9 cellular contexts compared by ENCODE assay signal in genomic region chr5:39057745-39058144, GRCh38. TPM values are rescaled to one million over a fixed set of nuclear protein-coding genes. Genes with fewer than 3 reads are reported as not detected.
A peak's percentile ranks its signal among the peaks of the same experiment; 100 is the strongest.
DNase-seq lines count a peak whose midpoint lies in the region; ATAC-seq, FAIRE-seq and TF ChIP-seq lines count a peak whose summit lies in the region.
"Had no signal": no experiment of that assay in that cellular context is flagged by ENCODE, and none has a peak within 500 bp of the region (broad histone marks: within the 10 kb centered on the region; RNA-seq: fewer than 3 reads in every experiment).

No MANE protein-coding gene starts in this region.

- H3K79me2 ChIP-seq in keratinocyte (ENCODE audit: control insufficient read depth, insufficient read depth, low read length), result peaks cover 52% of the 10 kb centered on the region
- peaks cover 2% of the 10 kb centered on the region for H3K79me2 ChIP-seq in mesendoderm (ENCODE audit: control insufficient read depth, insufficient read depth, low read length)

- TF ChIP-seq POLR2A in uterus (IDR thresholded peaks at IDR 0.05), result no peak

- no peaks in the 10 kb centered on the region for H3K27me3 Mint-ChIP-seq in CD8-positive, alpha-beta memory T cell
- H3K27me3 Mint-ChIP-seq in progenitor cell of endocrine pancreas, result no peaks in the 10 kb centered on the region

- H3K18ac ChIP-seq in mesendoderm (ENCODE audit: low read length), result no peak overlapping the region

- ATAC-seq in GM21528 (IDR thresholded peaks at IDR 0.05; ENCODE audit: low FRiP score, unreplicated experiment), result peak; percentile 52

- H2AK5ac ChIP-seq in mesendoderm (ENCODE audit: low read length), result no peak overlapping the region

- H2BK15ac ChIP-seq in mesendoderm (replicated peaks; ENCODE audit: low read depth), result no peak overlapping the region

- H3K36me3 ChIP-seq in CD8-positive, alpha-beta memory T cell (ENCODE audit: insufficient read depth, low read length), result no peaks in the 10 kb centered on the region
- H3K36me3 ChIP-seq in keratinocyte (ENCODE audit: control insufficient read depth in 2 of 2, extremely low read depth in 1 of 2, insufficient read depth in 2 of 2, low read length in 2 of 2) (peaks cover 0 to 2% of the 10 kb centered on the region in 2 experiments), uterus (no peaks in the 10 kb centered on the region), mesendoderm (ENCODE audit: control insufficient read depth, insufficient read depth, low read length) (no peaks in the 10 kb centered on the region)

- no peak for FAIRE-seq in keratinocyte (lab: Jason Lieb, UNC)

- peaks cover 76 to 92% (median 92%) of the 10 kb centered on the region in 3 donors for H3K4me1 Mint-ChIP-seq in CD8-positive, alpha-beta memory T cell
- H3K4me1 Mint-ChIP-seq in progenitor cell of endocrine pancreas (ENCODE audit: low read depth), result peaks cover 19% of the 10 kb centered on the region

- peak overlapping the region; percentile 75 for H3K4me2 ChIP-seq in keratinocyte (ENCODE audit: control insufficient read depth, extremely low read depth, insufficient read depth, low read depth, low read length)
- no peak overlapping the region for H3K4me2 ChIP-seq in mesendoderm (ENCODE audit: low read length)

- no peaks in the 10 kb centered on the region for H3K9me3 ChIP-seq in CD8-positive, alpha-beta memory T cell (ENCODE audit: low read length)
- no peaks in the 10 kb centered on the region for H3K9me3 ChIP-seq in keratinocyte (ENCODE audit: control insufficient read depth, low read depth, low read length)
- H3K9me3 ChIP-seq in uterus, result no peaks in the 10 kb centered on the region
- H3K9me3 ChIP-seq: SJSA1 had no signal

- no peaks in the 10 kb centered on the region for H3K9me3 Mint-ChIP-seq in CD8-positive, alpha-beta memory T cell
- no peaks in the 10 kb centered on the region for H3K9me3 Mint-ChIP-seq in progenitor cell of endocrine pancreas (ENCODE audit: low read depth)

- no peak overlapping the region for H3K27ac ChIP-seq in CD8-positive, alpha-beta memory T cell (ENCODE audit: low read depth, low read length)
- H3K27ac ChIP-seq in keratinocyte (ENCODE audit: control insufficient read depth, insufficient read depth, low read length), result no peak overlapping the region
- H3K27ac ChIP-seq in uterus, result peak overlapping the region in 1 of 2 donors; percentile 13
- H3K27ac ChIP-seq in mesendoderm (ENCODE audit: low read depth, low read length), result no peak overlapping the region
- H3K27ac ChIP-seq: SJSA1 had no signal

- H2BK120ac ChIP-seq in mesendoderm (ENCODE audit: low read depth, low read length), result no peak overlapping the region

- H3K27me3 ChIP-seq in CD8-positive, alpha-beta memory T cell (ENCODE audit: insufficient read depth, low read length, poor library complexity, severe bottlenecking), result no peaks in the 10 kb centered on the region
- H3K27me3 ChIP-seq in keratinocyte (ENCODE audit: control insufficient read depth, extremely low read depth, insufficient read depth, low read length) (no peaks in the 10 kb centered on the region), uterus (no peaks in the 10 kb centered on the region), mesendoderm (ENCODE audit: insufficient read depth, low read length, poor library complexity) (no peaks in the 10 kb centered on the region)
- H3K27me3 ChIP-seq: SJSA1 had no signal

- no peak overlapping the region for H3K4ac ChIP-seq in mesendoderm (ENCODE audit: low read depth, low read length)

- H4K20me1 ChIP-seq in keratinocyte (ENCODE audit: control insufficient read depth, extremely low read depth, insufficient read depth, low read length), result no peaks in the 10 kb centered on the region

- no peaks in the 10 kb centered on the region for H3K9me1 ChIP-seq in keratinocyte (ENCODE audit: control insufficient read depth, extremely low read depth, insufficient read depth, low read length)

- H3K27ac Mint-ChIP-seq in CD8-positive, alpha-beta memory T cell, result peak overlapping the region; percentile 10 to 86 (median 56)
- no peak overlapping the region for H3K27ac Mint-ChIP-seq in progenitor cell of endocrine pancreas

- intact Hi-C loops in uterus (cut with DNase I; ENCODE audit: low total_unique reads), result no loop called here

- peak overlapping the region in 6 of 7 donors; percentile 16 to 87 (median 64) for H3K4me3 Mint-ChIP-seq in CD8-positive, alpha-beta memory T cell
- H3K4me3 Mint-ChIP-seq in progenitor cell of endocrine pancreas (ENCODE audit: low read depth), result no peak overlapping the region

- DNase-seq in CD8-positive, alpha-beta memory T cell, result no peak
- DNase-seq in RPMI7951 (ENCODE audit: low read depth) (peak; percentile 2), keratinocyte (ENCODE audit: low read depth, low spot score) (no peak), uterus (no peak), NCI-H2029 treated with DMSO at 0.1 percent for 48 hours (lab: John Stamatoyannopoulos, UW) (no peak), progenitor cell of endocrine pancreas (ENCODE audit: low spot score, unreplicated experiment) (no peak), mesendoderm (no peak)

- H3K4me1 ChIP-seq in CD8-positive, alpha-beta memory T cell (ENCODE audit: insufficient read depth, low read length), result peaks cover 47% of the 10 kb centered on the region
- H3K4me1 ChIP-seq in keratinocyte (ENCODE audit: control insufficient read depth, extremely low read depth, insufficient read depth, low read length), result no peaks in the 10 kb centered on the region
- H3K4me1 ChIP-seq in uterus, result no peaks in the 10 kb centered on the region
- H3K4me1 ChIP-seq in mesendoderm (ENCODE audit: control insufficient read depth, low read depth, low read length), result no peaks in the 10 kb centered on the region

- POLR2A ChIA-PET in CD8-positive, alpha-beta memory T cell (lab: Charles Lee), result no interaction called here

- no peak overlapping the region for H3K56ac ChIP-seq in mesendoderm (ENCODE audit: low read length)

- CTCF ChIA-PET in CD8-positive, alpha-beta memory T cell (lab: Charles Lee), result no interaction called here

- no peak overlapping the region for H3K4me3 ChIP-seq in CD8-positive, alpha-beta memory T cell (ENCODE audit: low read length)
- H3K4me3 ChIP-seq in keratinocyte (ENCODE audit: control insufficient read depth in 2 of 3, extremely low read depth in 1 of 3, insufficient read depth in 2 of 3, low read depth in 1 of 3, low read length in 3 of 3) (peak overlapping the region in 1 of 3 experiments; percentile 39), uterus (no peak overlapping the region), mesendoderm (ENCODE audit: low read length) (no peak overlapping the region)
- H3K4me3 ChIP-seq: SJSA1 had no signal

- H3K9ac ChIP-seq in keratinocyte (ENCODE audit: control insufficient read depth, extremely low read depth, insufficient read depth, low read length) (peak overlapping the region; percentile 45), mesendoderm (ENCODE audit: low read length) (no peak overlapping the region)

- H2AFZ ChIP-seq in keratinocyte (ENCODE audit: control insufficient read depth, low read length), result no peak overlapping the region

- H3K36me3 Mint-ChIP-seq in CD8-positive, alpha-beta memory T cell, result peaks cover 1 to 20% (median 5%) of the 10 kb centered on the region in 3 donors
- no peaks in the 10 kb centered on the region for H3K36me3 Mint-ChIP-seq in progenitor cell of endocrine pancreas (ENCODE audit: insufficient read depth)

- no peak overlapping the region for H3K23ac ChIP-seq in mesendoderm (ENCODE audit: low read length)

- TF ChIP-seq CTCF in keratinocyte (optimal IDR thresholded peaks at IDR 0.05 in 1 of 3, IDR thresholded peaks at IDR 0.05 in 1 of 3, conservative IDR thresholded peaks at IDR 0.05 in 1 of 3; ENCODE audit: extremely low read depth in 1 of 3, insufficient read depth in 2 of 3, low read length in 3 of 3) (no peak), uterus (IDR thresholded peaks at IDR 0.05) (no peak), progenitor cell of endocrine pancreas (IDR thresholded peaks at IDR 0.05; ENCODE audit: unreplicated experiment) (no peak)

- H3K79me1 ChIP-seq in mesendoderm (ENCODE audit: low read length), result peaks cover 4% of the 10 kb centered on the region

- no CpG with 5 or more reads among the region's 2 CpGs for WGBS in mesendoderm (ENCODE audit: extremely low coverage, insufficient coverage, low lambda C conversion rate)

- no peak overlapping the region for H2BK5ac ChIP-seq in mesendoderm (ENCODE audit: low read length)

- H4K8ac ChIP-seq in mesendoderm (ENCODE audit: low read depth, low read length), result no peak overlapping the region

- dilution Hi-C loops in keratinocyte (cut with MboI; ENCODE audit: extremely low pct_ligation_motif_present, low sequenced_read_pairs), result no loop called here

- H4K5ac ChIP-seq in mesendoderm (ENCODE audit: low read length), result no peak overlapping the region

RNA-seq across cellular contexts. Expression of gene RICTOR, which starts 16.5 kb away (rescaled TPM):
- 10 to 100 TPM; 32.0 to 32.9 TPM for total RNA-seq in CD8-positive, alpha-beta memory T cell
- 12.1 TPM for polyA plus RNA-seq in CD8-positive, alpha-beta memory T cell
- 19.6 and 21.0 TPM in 2 replicates for total RNA-seq in RPMI7951 (2014; rRNA removed; shearing (Covaris generic))
- polyA plus RNA-seq in keratinocyte, result 7.7 to 11.5 TPM (median 10.0 TPM) in 3 replicates
- 8.7 TPM for polyA plus RNA-seq in keratinocyte (2011; ENCODE audit: low read depth)
- 2.2 and 5.0 TPM in 2 replicates for polyA plus RNA-seq in keratinocyte (2011; cell fraction: cytosol; rRNA removed)
- polyA plus RNA-seq in keratinocyte (2011; cell fraction: nucleus; rRNA removed), result 12.3 and 16.4 TPM in 2 replicates
- 5.0 and 6.5 TPM in 2 replicates for polyA plus RNA-seq in keratinocyte (2012; ENCODE audit: low replicate concordance)
- polyA minus RNA-seq in keratinocyte, result 11.5 to 83.8 TPM (median 49.4 TPM) in 3 replicates
- 8.2 TPM for polyA minus RNA-seq in keratinocyte (2011; cell fraction: cytosol; rRNA and poly(A)+ RNA removed)
- 43.7 and 63.8 TPM in 2 replicates for polyA minus RNA-seq in keratinocyte (2011; cell fraction: nucleus; rRNA and poly(A)+ RNA removed)
- 10 to 100 TPM; 50.6 to 79.4 (median 70.6) TPM for total RNA-seq in uterus
- 37.1 and 42.2 TPM in 2 replicates for total RNA-seq in progenitor cell of endocrine pancreas
- polyA plus RNA-seq in mesendoderm (2013, experiment 1 of 2), result 5.5 TPM
- polyA plus RNA-seq in mesendoderm (2013, experiment 2 of 2), result 5.4 TPM
